29 cellular contexts compared by ENCODE assay signal in the genomic region with DNA sequence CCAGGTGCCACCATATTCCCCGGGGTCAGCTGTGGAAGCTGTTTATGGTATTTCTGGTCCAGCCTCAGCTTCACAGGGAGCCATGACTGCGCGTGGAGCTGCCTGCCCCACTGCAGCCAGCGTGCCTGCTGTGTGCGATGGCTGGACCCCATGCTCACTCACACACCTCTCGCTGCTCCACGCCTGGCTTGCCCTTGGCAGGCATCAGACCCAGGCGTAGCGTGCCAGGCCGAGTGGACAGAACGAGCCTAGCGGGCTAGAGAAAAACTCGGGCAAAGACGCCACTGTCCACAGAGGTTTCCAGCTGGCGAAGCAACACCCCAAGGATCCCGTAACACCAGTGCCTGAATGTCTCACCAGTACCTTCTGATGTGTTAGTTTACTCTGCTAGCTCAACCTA.
"Had no signal": no experiment of that assay in that cellular context is flagged by ENCODE, and none has a peak within 500 bp of the region (broad histone marks: within the 10 kb centered on the region; RNA-seq: fewer than 3 reads in every experiment).

No MANE protein-coding gene starts in this region.

- H3K36me3 Mint-ChIP-seq: activated CD4-positive, alpha-beta memory T cell treated with anti-CD3 and anti-CD28 coated beads for 36 hours; WTC11 had no signal

- H3K4me3 Mint-ChIP-seq: activated CD4-positive, alpha-beta memory T cell treated with anti-CD3 and anti-CD28 coated beads for 36 hours; activated CD4-positive, alpha-beta T cell treated with anti-CD3 and anti-CD28 coated beads, Interleukin-2, amount 10 ng/mL, durations not matched to agents 24 days and 14 days; activated naive CD4-positive, alpha-beta T cell treated with anti-CD3 and anti-CD28 coated beads, Interleukin-2, amount 10 ng/mL, durations not matched to agents 7 days and 5 days; activated naive CD8-positive, alpha-beta T cell treated with anti-CD3 and anti-CD28 coated beads for 36 hours; activated T-helper 17 cell treated with anti-CD3 and anti-CD28 coated beads, Interleukin-2, amount 50 U/mL, for 72 hours; T-helper 1 cell treated with Interleukin-12 subunit alpha and Interleukin-12 subunit beta and Interleukin-4 antibody, amounts not matched to agents 30 μg/mL and 1 μg/mL, for 36 hours; WTC11 had no signal

- H3K27me3 Mint-ChIP-seq: activated CD4-positive, alpha-beta memory T cell treated with anti-CD3 and anti-CD28 coated beads for 36 hours; activated CD4-positive, alpha-beta T cell treated with anti-CD3 and anti-CD28 coated beads, Interleukin-2, amount 10 ng/mL, durations not matched to agents 24 days and 14 days; activated naive CD4-positive, alpha-beta T cell treated with anti-CD3 and anti-CD28 coated beads, Interleukin-2, amount 10 ng/mL, durations not matched to agents 7 days and 5 days; activated naive CD8-positive, alpha-beta T cell treated with anti-CD3 and anti-CD28 coated beads for 36 hours; activated T-helper 17 cell treated with anti-CD3 and anti-CD28 coated beads, Interleukin-2, amount 50 U/mL, for 72 hours had no signal

- H3K4me3 ChIP-seq: cardiac muscle cell, K562, SJCRH30 had no signal

- H3K4me1 Mint-ChIP-seq: WTC11 had no signal

- DNase-seq: activated CD4-positive, alpha-beta memory T cell treated with anti-CD3 and anti-CD28 coated beads for 36 hours; activated CD4-positive, alpha-beta T cell treated with anti-CD3 and anti-CD28 coated beads for 1 hour; activated CD4-positive, alpha-beta T cell treated with anti-CD3 and anti-CD28 coated beads, Interleukin-2, amount 10 ng/mL, durations not matched to agents 24 days and 14 days; activated CD8-positive, alpha-beta memory T cell treated with anti-CD3 and anti-CD28 coated beads for 24 hours; activated gamma-delta T cell treated with Interleukin-2 at 50 U/mL for 16 hours; activated naive CD4-positive, alpha-beta T cell treated with anti-CD3 and anti-CD28 coated beads, Interleukin-2, amount 10 ng/mL, durations not matched to agents 7 days and 5 days; activated naive CD8-positive, alpha-beta T cell treated with anti-CD3 and anti-CD28 coated beads for 36 hours; activated T-cell treated with anti-CD3 and anti-CD28 coated beads for 4 hours; activated T-cell treated with anti-CD3 and anti-CD28 coated beads, Interleukin-2, amount 50 U/mL, for 48 hours; brain microvascular endothelial cell; NCI-H1048; NCI-H1930; NCI-H2171; NCI-H2227 treated with DMSO at 0.1 percent for 48 hours; NCI-H446 treated with DMSO at 0.1 percent for 48 hours; NCI-H526; NCI-H82; OCI-M1; RPMI8226; SJCRH30; T-helper 9 cell had no signal

- H3K9me3 Mint-ChIP-seq: activated CD4-positive, alpha-beta memory T cell treated with anti-CD3 and anti-CD28 coated beads for 36 hours; activated CD4-positive, alpha-beta T cell treated with anti-CD3 and anti-CD28 coated beads, Interleukin-2, amount 10 ng/mL, durations not matched to agents 24 days and 14 days; activated naive CD4-positive, alpha-beta T cell treated with anti-CD3 and anti-CD28 coated beads, Interleukin-2, amount 10 ng/mL, durations not matched to agents 7 days and 5 days; activated naive CD8-positive, alpha-beta T cell treated with anti-CD3 and anti-CD28 coated beads for 36 hours; activated T-helper 17 cell treated with anti-CD3 and anti-CD28 coated beads, Interleukin-2, amount 50 U/mL, for 72 hours; T-helper 1 cell treated with Interleukin-12 subunit alpha and Interleukin-12 subunit beta and Interleukin-4 antibody, amounts not matched to agents 30 μg/mL and 1 μg/mL, for 36 hours; WTC11 had no signal

- H3K27ac Mint-ChIP-seq: activated CD4-positive, alpha-beta memory T cell treated with anti-CD3 and anti-CD28 coated beads for 36 hours; activated CD4-positive, alpha-beta T cell treated with anti-CD3 and anti-CD28 coated beads, Interleukin-2, amount 10 ng/mL, durations not matched to agents 24 days and 14 days; activated naive CD4-positive, alpha-beta T cell treated with anti-CD3 and anti-CD28 coated beads, Interleukin-2, amount 10 ng/mL, durations not matched to agents 7 days and 5 days; activated naive CD8-positive, alpha-beta T cell treated with anti-CD3 and anti-CD28 coated beads for 36 hours; activated T-helper 17 cell treated with anti-CD3 and anti-CD28 coated beads, Interleukin-2, amount 50 U/mL, for 72 hours; WTC11 had no signal

- ATAC-seq: activated T-helper 17 cell treated with anti-CD3 and anti-CD28 coated beads, Interleukin-2, amount 50 U/mL, for 72 hours; K562; Panc1; Right ventricle myocardium inferior; SK-N-SH treated with all-trans-retinoic acid at 6 μM for 48 hours had no signal

- H3K27me3 ChIP-seq: brain microvascular endothelial cell, cardiac muscle cell, SJCRH30 had no signal

- H3K9me3 ChIP-seq: SJCRH30 had no signal

- H3K27ac ChIP-seq: brain microvascular endothelial cell, cardiac muscle cell, SJCRH30 had no signal

- H3K36me3 ChIP-seq: brain microvascular endothelial cell, cardiac muscle cell, SJCRH30 had no signal

- H3K4me1 ChIP-seq: SJCRH30 had no signal
